1 cellular context compared by ENCODE assay signal in the genomic region with DNA sequence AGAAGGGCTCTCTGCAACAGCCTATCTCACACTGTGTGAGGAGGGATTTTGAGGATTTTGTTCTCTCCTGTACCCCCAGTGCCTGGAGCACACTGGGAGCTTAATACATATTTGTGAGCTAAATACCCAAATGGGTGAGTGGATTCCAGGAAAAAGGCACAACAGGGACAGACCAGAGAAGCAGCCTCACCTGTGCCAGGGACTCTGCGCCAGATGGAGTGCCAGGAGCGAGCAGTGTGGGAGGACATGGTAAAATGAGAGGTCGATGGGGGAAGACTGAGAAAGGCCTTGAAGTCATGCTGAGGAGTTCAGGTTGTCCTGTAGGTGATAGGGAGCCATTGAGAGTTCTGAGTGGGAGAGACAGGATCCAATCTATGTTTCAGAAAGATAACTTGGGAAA.
TF ChIP-seq lines count a peak whose summit lies in the region.

No MANE protein-coding gene starts in this region.

TF ChIP-seq in K562, 482 proteins besides CTCF, POLR2A, EP300 and RAD21 (continued from another document):
- TF ChIP-seq, protein P1, sequence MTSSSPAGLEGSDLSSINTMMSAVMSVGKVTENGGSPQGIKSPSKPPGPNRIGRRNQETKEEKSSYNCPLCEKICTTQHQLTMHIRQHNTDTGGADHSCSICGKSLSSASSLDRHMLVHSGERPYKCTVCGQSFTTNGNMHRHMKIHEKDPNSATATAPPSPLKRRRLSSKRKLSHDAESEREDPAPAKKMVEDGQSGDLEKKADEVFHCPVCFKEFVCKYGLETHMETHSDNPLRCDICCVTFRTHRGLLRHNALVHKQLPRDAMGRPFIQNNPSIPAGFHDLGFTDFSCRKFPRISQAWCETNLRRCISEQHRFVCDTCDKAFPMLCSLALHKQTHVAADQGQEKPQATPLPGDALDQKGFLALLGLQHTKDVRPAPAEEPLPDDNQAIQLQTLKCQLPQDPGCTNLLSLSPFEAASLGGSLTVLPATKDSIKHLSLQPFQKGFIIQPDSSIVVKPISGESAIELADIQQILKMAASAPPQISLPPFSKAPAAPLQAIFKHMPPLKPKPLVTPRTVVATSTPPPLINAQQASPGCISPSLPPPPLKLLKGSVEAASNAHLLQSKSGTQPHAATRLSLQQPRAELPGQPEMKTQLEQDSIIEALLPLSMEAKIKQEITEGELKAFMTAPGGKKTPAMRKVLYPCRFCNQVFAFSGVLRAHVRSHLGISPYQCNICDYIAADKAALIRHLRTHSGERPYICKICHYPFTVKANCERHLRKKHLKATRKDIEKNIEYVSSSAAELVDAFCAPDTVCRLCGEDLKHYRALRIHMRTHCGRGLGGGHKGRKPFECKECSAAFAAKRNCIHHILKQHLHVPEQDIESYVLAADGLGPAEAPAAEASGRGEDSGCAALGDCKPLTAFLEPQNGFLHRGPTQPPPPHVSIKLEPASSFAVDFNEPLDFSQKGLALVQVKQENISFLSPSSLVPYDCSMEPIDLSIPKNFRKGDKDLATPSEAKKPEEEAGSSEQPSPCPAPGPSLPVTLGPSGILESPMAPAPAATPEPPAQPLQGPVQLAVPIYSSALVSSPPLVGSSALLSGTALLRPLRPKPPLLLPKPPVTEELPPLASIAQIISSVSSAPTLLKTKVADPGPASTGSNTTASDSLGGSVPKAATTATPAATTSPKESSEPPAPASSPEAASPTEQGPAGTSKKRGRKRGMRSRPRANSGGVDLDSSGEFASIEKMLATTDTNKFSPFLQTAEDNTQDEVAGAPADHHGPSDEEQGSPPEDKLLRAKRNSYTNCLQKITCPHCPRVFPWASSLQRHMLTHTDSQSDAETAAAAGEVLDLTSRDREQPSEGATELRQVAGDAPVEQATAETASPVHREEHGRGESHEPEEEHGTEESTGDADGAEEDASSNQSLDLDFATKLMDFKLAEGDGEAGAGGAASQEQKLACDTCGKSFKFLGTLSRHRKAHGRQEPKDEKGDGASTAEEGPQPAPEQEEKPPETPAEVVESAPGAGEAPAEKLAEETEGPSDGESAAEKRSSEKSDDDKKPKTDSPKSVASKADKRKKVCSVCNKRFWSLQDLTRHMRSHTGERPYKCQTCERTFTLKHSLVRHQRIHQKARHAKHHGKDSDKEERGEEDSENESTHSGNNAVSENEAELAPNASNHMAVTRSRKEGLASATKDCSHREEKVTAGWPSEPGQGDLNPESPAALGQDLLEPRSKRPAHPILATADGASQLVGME (CRISPR knock-in tag; IDR thresholded peaks at IDR 0.05) = 0 out of 2 replicates have a peak, but pooled peaks have one; percentile 10
TF ChIP-seq in K562: peak in this region for 1.
